ENCODE assay signal across 8 cellular contexts in the genomic region with DNA sequence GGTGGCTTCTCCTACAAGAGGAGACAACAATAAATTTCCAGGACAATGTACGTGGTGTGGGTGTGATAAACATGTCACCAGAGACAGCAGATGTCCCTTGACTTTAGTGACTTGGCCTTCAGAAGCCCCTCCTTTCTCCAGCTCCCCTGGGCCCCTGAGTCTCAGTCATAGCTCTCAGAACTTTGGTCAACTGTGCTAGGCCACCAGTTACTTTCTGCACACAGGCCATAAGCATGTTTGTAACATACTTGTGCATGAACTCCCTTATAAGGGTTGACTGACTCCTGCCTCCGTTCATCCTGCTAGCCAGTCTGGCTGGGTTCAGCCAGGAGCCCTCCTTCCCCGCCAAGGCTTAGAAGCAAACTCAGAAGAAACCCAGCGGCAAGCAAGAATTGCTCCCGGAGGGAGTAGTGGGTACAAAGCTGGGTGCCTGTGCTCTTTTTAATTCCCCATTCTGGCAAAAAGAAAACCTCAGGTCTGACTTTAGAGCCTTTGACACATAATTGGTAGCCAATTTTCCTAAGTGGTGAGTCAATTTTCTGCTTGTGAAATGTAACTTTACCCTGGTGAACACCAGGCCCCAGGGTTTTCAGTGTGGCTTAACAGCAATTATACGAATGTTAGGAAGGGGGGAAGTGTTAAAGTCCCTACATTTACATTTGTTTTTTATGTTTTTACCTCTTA. TPM values are rescaled to one million over a fixed set of nuclear protein-coding genes. Genes with fewer than 3 reads are reported as not detected.
A peak's percentile ranks its signal among the peaks of the same experiment; 100 is the strongest.
DNase-seq lines count a peak whose midpoint lies in the region; ATAC-seq and TF ChIP-seq lines count a peak whose summit lies in the region.

No MANE protein-coding gene starts in this region.

- peak overlapping the region in 8 of 10 experiments; percentile 8 to 55 (median 35); a peak in 9 of 20 replicates for H3K4me3 ChIP-seq in BLaER1 treated with 17β-estradiol and CSF1 and Interleukin-3, amounts not matched to agents 10 nM and 100 nM
- H3K4me3 ChIP-seq in astrocyte of the cerebellum (ENCODE audit: low read depth, low read length) (no peak overlapping the region), neural cell (ENCODE audit: low read length) (peak overlapping the region; percentile 15)

- in situ Hi-C loops in astrocyte of the cerebellum (cut with HindIII; ENCODE audit: low sequenced_read_pairs), result no loop called here

- no peaks in the 10 kb centered on the region for H3K27me3 ChIP-seq in BLaER1 treated with 17β-estradiol and CSF1 and Interleukin-3, amounts not matched to agents 10 nM and 100 nM
- H3K27me3 ChIP-seq in neural cell (ENCODE audit: insufficient read depth, low read depth, low read length), result peaks cover 10% of the 10 kb centered on the region

- no peaks in the 10 kb centered on the region for H3K9me3 ChIP-seq in BLaER1 treated with 17β-estradiol and CSF1 and Interleukin-3, amounts not matched to agents 10 nM and 100 nM (replicated peaks in 1 of 11)
- no peaks in the 10 kb centered on the region for H3K9me3 ChIP-seq in neural cell (ENCODE audit: low read length)

- no peak for TF ChIP-seq RAD21 in neural cell (conservative IDR thresholded peaks at IDR 0.05)

- no peaks in the 10 kb centered on the region for H3K9me2 ChIP-seq in neural cell (ENCODE audit: insufficient read depth, low read length)

- peaks cover 2% of the 10 kb centered on the region for H3F3A ChIP-seq in neural cell (ENCODE audit: insufficient read depth, low read length, poor library complexity, severe bottlenecking)

- peaks cover 21% of the 10 kb centered on the region for H3K79me2 ChIP-seq in neural cell (replicated peaks; ENCODE audit: insufficient read depth, low read length)

- H3K9ac ChIP-seq in BLaER1 treated with 17β-estradiol and CSF1 and Interleukin-3, amounts not matched to agents 10 nM and 100 nM, result peak overlapping the region; percentile 62 to 86 (median 77)
- H3K9ac ChIP-seq in neural cell (ENCODE audit: low read length), result no peak overlapping the region

- no peak for TF ChIP-seq EP300 in neural cell (conservative IDR thresholded peaks at IDR 0.05; ENCODE audit: poor library complexity, severe bottlenecking)

- DNase-seq in astrocyte of the cerebellum (ENCODE audit: low read depth) (peak; percentile 52), 8988T (no peak), occipital lobe (lab: John Stamatoyannopoulos, UW) (no peak), AG08396 (ENCODE audit: low spot score) (no peak)

- H2AFZ ChIP-seq in neural cell (ENCODE audit: low read depth, low read length), result no peak overlapping the region

- H3K27ac ChIP-seq in BLaER1 treated with 17β-estradiol and CSF1 and Interleukin-3, amounts not matched to agents 10 nM and 100 nM, result peak overlapping the region; percentile 74 to 93 (median 84)
- H3K27ac ChIP-seq in neural cell (ENCODE audit: low read length), result no peak overlapping the region

- ATAC-seq in GM19455 (IDR thresholded peaks at IDR 0.05; ENCODE audit: unreplicated experiment) (peak; percentile 54), HG03469 (IDR thresholded peaks at IDR 0.05; ENCODE audit: unreplicated experiment) (peak; percentile 45)

- H3K36me3 ChIP-seq in BLaER1 treated with 17β-estradiol and CSF1 and Interleukin-3, amounts not matched to agents 10 nM and 100 nM, result peaks cover 0 to 95% (median 57%) of the 10 kb centered on the region in 11 experiments; a peak in 14 of 22 replicates
- no peaks in the 10 kb centered on the region for H3K36me3 ChIP-seq in neural cell (ENCODE audit: insufficient read depth, low read length)

- H4K20me1 ChIP-seq in BLaER1 treated with 17β-estradiol and CSF1 and Interleukin-3, amounts not matched to agents 10 nM and 100 nM, result peaks cover 0 to 98% (median 71%) of the 10 kb centered on the region in 11 experiments; a peak in 13 of 22 replicates
- H4K20me1 ChIP-seq in neural cell (ENCODE audit: insufficient read depth), result peaks cover 10% of the 10 kb centered on the region

- TF ChIP-seq CTCF in astrocyte of the cerebellum (IDR thresholded peaks at IDR 0.05; ENCODE audit: low read depth, low read length, missing control alignments) (no peak), neural cell (IDR thresholded peaks at IDR 0.05; ENCODE audit: poor library complexity, severe bottlenecking) (no peak)

- peaks cover 73 to 98% (median 92%) of the 10 kb centered on the region in 10 experiments for H3K4me1 ChIP-seq in BLaER1 treated with 17β-estradiol and CSF1 and Interleukin-3, amounts not matched to agents 10 nM and 100 nM

- H3K4me2 ChIP-seq in BLaER1 treated with 17β-estradiol and CSF1 and Interleukin-3, amounts not matched to agents 10 nM and 100 nM, result peak overlapping the region; percentile 62 to 93 (median 82)
- H3K4me2 ChIP-seq in neural cell (ENCODE audit: low read length), result no peak overlapping the region

TF ChIP-seq in neural cell, 6 proteins besides CTCF, POLR2A, EP300 and RAD21:
- no peak for TF ChIP-seq SMC3 (conservative IDR thresholded peaks at IDR 0.05; ENCODE audit: poor library complexity)
- no peak for TF ChIP-seq MXI1 (conservative IDR thresholded peaks at IDR 0.05; ENCODE audit: poor library complexity, severe bottlenecking)
- TF ChIP-seq, protein P1, sequence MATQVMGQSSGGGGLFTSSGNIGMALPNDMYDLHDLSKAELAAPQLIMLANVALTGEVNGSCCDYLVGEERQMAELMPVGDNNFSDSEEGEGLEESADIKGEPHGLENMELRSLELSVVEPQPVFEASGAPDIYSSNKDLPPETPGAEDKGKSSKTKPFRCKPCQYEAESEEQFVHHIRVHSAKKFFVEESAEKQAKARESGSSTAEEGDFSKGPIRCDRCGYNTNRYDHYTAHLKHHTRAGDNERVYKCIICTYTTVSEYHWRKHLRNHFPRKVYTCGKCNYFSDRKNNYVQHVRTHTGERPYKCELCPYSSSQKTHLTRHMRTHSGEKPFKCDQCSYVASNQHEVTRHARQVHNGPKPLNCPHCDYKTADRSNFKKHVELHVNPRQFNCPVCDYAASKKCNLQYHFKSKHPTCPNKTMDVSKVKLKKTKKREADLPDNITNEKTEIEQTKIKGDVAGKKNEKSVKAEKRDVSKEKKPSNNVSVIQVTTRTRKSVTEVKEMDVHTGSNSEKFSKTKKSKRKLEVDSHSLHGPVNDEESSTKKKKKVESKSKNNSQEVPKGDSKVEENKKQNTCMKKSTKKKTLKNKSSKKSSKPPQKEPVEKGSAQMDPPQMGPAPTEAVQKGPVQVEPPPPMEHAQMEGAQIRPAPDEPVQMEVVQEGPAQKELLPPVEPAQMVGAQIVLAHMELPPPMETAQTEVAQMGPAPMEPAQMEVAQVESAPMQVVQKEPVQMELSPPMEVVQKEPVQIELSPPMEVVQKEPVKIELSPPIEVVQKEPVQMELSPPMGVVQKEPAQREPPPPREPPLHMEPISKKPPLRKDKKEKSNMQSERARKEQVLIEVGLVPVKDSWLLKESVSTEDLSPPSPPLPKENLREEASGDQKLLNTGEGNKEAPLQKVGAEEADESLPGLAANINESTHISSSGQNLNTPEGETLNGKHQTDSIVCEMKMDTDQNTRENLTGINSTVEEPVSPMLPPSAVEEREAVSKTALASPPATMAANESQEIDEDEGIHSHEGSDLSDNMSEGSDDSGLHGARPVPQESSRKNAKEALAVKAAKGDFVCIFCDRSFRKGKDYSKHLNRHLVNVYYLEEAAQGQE (IDR thresholded peaks at IDR 0.05; ENCODE audit: borderline replicate concordance), result no peak
- TF ChIP-seq TAF1 (IDR thresholded peaks at IDR 0.05; ENCODE audit: low read depth), result no peak
- TF ChIP-seq EZH2 (IDR thresholded peaks at IDR 0.05; ENCODE audit: borderline replicate concordance, insufficient read depth, low read length, poor library complexity, severe bottlenecking), result no peak
- TF ChIP-seq POLR2AphosphoS5 (IDR thresholded peaks at IDR 0.05), result no peak

RNA-seq across cellular contexts. Expression of a gene that starts 49.2 kb away (rescaled TPM):
- 96.7 and 114 TPM in 2 replicates for polyA plus RNA-seq in neural cell
- polyA minus RNA-seq in neural cell, result 267 and 323 TPM in 2 replicates
- total RNA-seq in occipital lobe, result 3.0 TPM
